Comparison of ENCODE assay signal across 8 cellular contexts in genomic region chr6:79079425-79080130, GRCh38. TPM values are rescaled to one million over a fixed set of nuclear protein-coding genes. Genes with fewer than 3 reads are reported as not detected.
DNase-seq lines count a peak whose midpoint lies in the region; ATAC-seq and TF ChIP-seq lines count a peak whose summit lies in the region.

No MANE protein-coding gene starts in this region.

- POLR2A ChIA-PET in activated B cell treated with CpG ODN at 0.5 μM for 24 hours (lab: Charles Lee) = no interaction called here

- H3K9me3 Mint-ChIP-seq in GM23338 = peaks cover 3% of the 10 kb centered on the region; the same call in 1 of the 3 replicates
- H3K9me3 Mint-ChIP-seq in activated B cell treated with CpG ODN at 0.5 μM for 24 hours = no peaks in the 10 kb centered on the region
- no peaks in the 10 kb centered on the region for H3K9me3 Mint-ChIP-seq in stimulated activated naive CD8-positive, alpha-beta T cell treated with anti-CD3 and anti-CD28 coated beads, Interleukin-15, amount 100 ng/mL, for 72 hours

- H3K4me3 Mint-ChIP-seq in GM23338 (peak overlapping the region; percentile 88), activated B cell treated with CpG ODN at 0.5 μM for 24 hours (peak overlapping the region; percentile 87)
- H3K4me3 Mint-ChIP-seq in stimulated activated naive CD8-positive, alpha-beta T cell treated with anti-CD3 and anti-CD28 coated beads, Interleukin-15, amount 100 ng/mL, for 72 hours = peak overlapping the region; percentile 83 to 94

- intact Hi-C loops in activated B cell treated with CpG ODN at 0.5 μM for 24 hours (cut with micrococcal nuclease) = loop anchor here (2.0 kb wide), 1 partner anchor 699 kb away; no protein-coding TSS in a partner anchor
- intact Hi-C loops in right cardiac atrium (cut with DNase I) = loop anchor here in 2 of 4 donors (5.0 kb wide), 1 partner anchor 153 kb away; the partner anchor contains the start of gene HMGN3 (in 2 of the 2)

- no peaks in the 10 kb centered on the region for H3K9me2 ChIP-seq in GM23338 (ENCODE audit: insufficient read depth)

- H3K4me1 Mint-ChIP-seq in GM23338 (peaks cover 33% of the 10 kb centered on the region), activated B cell treated with CpG ODN at 0.5 μM for 24 hours (peaks cover 37% of the 10 kb centered on the region)
- H3K4me1 Mint-ChIP-seq in stimulated activated naive CD8-positive, alpha-beta T cell treated with anti-CD3 and anti-CD28 coated beads, Interleukin-15, amount 100 ng/mL, for 72 hours = peaks cover 14% of the 10 kb centered on the region

- H3K36me3 Mint-ChIP-seq in GM23338 (ENCODE audit: low read depth) (peaks cover 10% of the 10 kb centered on the region), activated B cell treated with CpG ODN at 0.5 μM for 24 hours (ENCODE audit: low read depth) (peaks cover 17% of the 10 kb centered on the region)

- CTCF ChIA-PET in activated B cell treated with CpG ODN at 0.5 μM for 24 hours (lab: Charles Lee) = no interaction called here

- H4K20me1 ChIP-seq in GM23338 (replicated peaks; ENCODE audit: insufficient read depth) = no peaks in the 10 kb centered on the region

- H3K27ac ChIP-seq in ACC112 (ENCODE audit: low read depth, low read length) (peak overlapping the region; percentile 90; the same call in 1 of the 2 replicates), GM23338 (ENCODE audit: low read depth) (0 out of 2 replicates have a peak overlapping the region, but pooled peaks have one; percentile 1), right cardiac atrium (ENCODE audit: low read length) (no peak overlapping the region)

- DNase-seq in GM23338 (ENCODE audit: low spot score) = peak; percentile 49
- no peak for DNase-seq in activated B cell treated with CpG ODN at 0.5 μM for 24 hours
- DNase-seq in right cardiac atrium = no peak
- DNase-seq in stimulated activated naive CD8-positive, alpha-beta T cell treated with anti-CD3 and anti-CD28 coated beads, Interleukin-15, amount 100 ng/mL, for 72 hours = no peak
- no peak for DNase-seq in SKM-1 treated with dmso at 0.1 percent for 144 hours (lab: John Stamatoyannopoulos, UW; ENCODE audit: unreplicated experiment)
- DNase-seq in amniotic stem cell (lab: John Stamatoyannopoulos, UW) = no peak

- no peaks in the 10 kb centered on the region for H3F3A ChIP-seq in GM23338 (replicated peaks; ENCODE audit: low read depth)

- H3K36me3 ChIP-seq in ACC112 (ENCODE audit: insufficient read depth, low read length) = peaks cover 3% of the 10 kb centered on the region; the same call in 1 of the 2 replicates
- no peaks in the 10 kb centered on the region for H3K36me3 ChIP-seq in GM23338 (ENCODE audit: insufficient read depth)

- no peaks in the 10 kb centered on the region for H3K9me3 ChIP-seq in right cardiac atrium (ENCODE audit: control insufficient read depth, low read length)

- H2AFZ ChIP-seq in ACC112 (ENCODE audit: low read length, unreplicated experiment) (peak overlapping the region; percentile 81), GM23338 (peak overlapping the region; percentile 72)

- H3K4me3 ChIP-seq in ACC112 (ENCODE audit: low read depth, low read length) = peak overlapping the region; percentile 85
- H3K4me3 ChIP-seq in GM23338 = peak overlapping the region; percentile 72
- H3K4me3 ChIP-seq in right cardiac atrium (ENCODE audit: low read length) = peak overlapping the region; percentile 99

- H3K79me2 ChIP-seq in ACC112 (ENCODE audit: control insufficient read depth, insufficient read depth, low read length, unreplicated experiment) (peaks cover 22% of the 10 kb centered on the region), GM23338 (replicated peaks; ENCODE audit: insufficient read depth) (peaks cover 22% of the 10 kb centered on the region)

- H3K27ac Mint-ChIP-seq in GM23338 = peak overlapping the region; percentile 97
- peak overlapping the region; percentile 96 for H3K27ac Mint-ChIP-seq in activated B cell treated with CpG ODN at 0.5 μM for 24 hours
- peak overlapping the region; percentile 97 to 99 for H3K27ac Mint-ChIP-seq in stimulated activated naive CD8-positive, alpha-beta T cell treated with anti-CD3 and anti-CD28 coated beads, Interleukin-15, amount 100 ng/mL, for 72 hours

- WGBS in right cardiac atrium = 16% methylated on average over 6 of the region's 6 CpGs

- H3K27me3 Mint-ChIP-seq in GM23338 (ENCODE audit: insufficient read depth, low read depth, poor library complexity) (peaks cover 7% of the 10 kb centered on the region), activated B cell treated with CpG ODN at 0.5 μM for 24 hours (peaks cover 5% of the 10 kb centered on the region)
- peaks cover 31% of the 10 kb centered on the region for H3K27me3 Mint-ChIP-seq in stimulated activated naive CD8-positive, alpha-beta T cell treated with anti-CD3 and anti-CD28 coated beads, Interleukin-15, amount 100 ng/mL, for 72 hours

- H3K27me3 ChIP-seq in ACC112 (ENCODE audit: insufficient read depth, low read length) (no peaks in the 10 kb centered on the region), GM23338 (ENCODE audit: insufficient read depth) (no peaks in the 10 kb centered on the region), right cardiac atrium (ENCODE audit: control insufficient read depth, insufficient read depth) (no peaks in the 10 kb centered on the region)

- no peak for TF ChIP-seq CTCF in GM23338 (conservative IDR thresholded peaks at IDR 0.05; ENCODE audit: low read depth in 2 of 2)
- TF ChIP-seq CTCF in activated B cell treated with CpG ODN at 0.5 μM for 24 hours (IDR thresholded peaks at IDR 0.05) = no peak

- H3K4me2 ChIP-seq in GM23338 = peak overlapping the region; percentile 85

- ATAC-seq in GM23338 (no peak), activated B cell treated with CpG ODN at 0.5 μM for 24 hours (ENCODE audit: low read depth) (no peak), right cardiac atrium (no peak), HG02642 (IDR thresholded peaks at IDR 0.05; ENCODE audit: poor library complexity, unreplicated experiment) (no peak)
- no peak for ATAC-seq in stimulated activated naive CD8-positive, alpha-beta T cell treated with anti-CD3 and anti-CD28 coated beads, Interleukin-15, amount 100 ng/mL, for 72 hours

- H3K4me1 ChIP-seq in ACC112 (ENCODE audit: control insufficient read depth, insufficient read depth, low read length, unreplicated experiment) (peaks cover 20% of the 10 kb centered on the region), GM23338 (ENCODE audit: insufficient read depth) (peaks cover 24% of the 10 kb centered on the region), right cardiac atrium (ENCODE audit: control insufficient read depth, insufficient read depth, low read length) (no peaks in the 10 kb centered on the region)

TF ChIP-seq in GM23338, 12 proteins besides CTCF, POLR2A, EP300 and RAD21:
- TF ChIP-seq NANOG (IDR thresholded peaks at IDR 0.05; ENCODE audit: borderline replicate concordance) = no peak
- TF ChIP-seq JUNB (IDR thresholded peaks at IDR 0.05; ENCODE audit: unreplicated experiment) = no peak
- TF ChIP-seq ETS1 (IDR thresholded peaks at IDR 0.05) = no peak
- TF ChIP-seq CREB1 (CRISPR knock-in tag; IDR thresholded peaks at IDR 0.05; ENCODE audit: low read depth) = no peak
- TF ChIP-seq EZH2 (IDR thresholded peaks at IDR 0.05; ENCODE audit: low read depth, unreplicated experiment) = no peak

RNA-seq across cellular contexts. Expression of gene PHIP, which starts 1.5 kb away (rescaled TPM):
- 63.6 and 65.4 TPM in 2 replicates for total RNA-seq in GM23338 (2014; rRNA removed; shearing (Covaris generic))
- polyA plus RNA-seq in GM23338 (2016; fragmentation: Nextera tagmentation; extraction: Ambion mirVana) (38.0 and 48.0 TPM in 2 replicates), right cardiac atrium (6.8 TPM)
- total RNA-seq in activated B cell treated with CpG ODN at 0.5 μM for 24 hours (27.7 and 32.3 TPM in 2 replicates), right cardiac atrium (10 to 100 TPM; 17.7 to 19.6 (median 19.2) TPM)
